20 cellular contexts compared by ENCODE assay signal in the genomic region with DNA sequence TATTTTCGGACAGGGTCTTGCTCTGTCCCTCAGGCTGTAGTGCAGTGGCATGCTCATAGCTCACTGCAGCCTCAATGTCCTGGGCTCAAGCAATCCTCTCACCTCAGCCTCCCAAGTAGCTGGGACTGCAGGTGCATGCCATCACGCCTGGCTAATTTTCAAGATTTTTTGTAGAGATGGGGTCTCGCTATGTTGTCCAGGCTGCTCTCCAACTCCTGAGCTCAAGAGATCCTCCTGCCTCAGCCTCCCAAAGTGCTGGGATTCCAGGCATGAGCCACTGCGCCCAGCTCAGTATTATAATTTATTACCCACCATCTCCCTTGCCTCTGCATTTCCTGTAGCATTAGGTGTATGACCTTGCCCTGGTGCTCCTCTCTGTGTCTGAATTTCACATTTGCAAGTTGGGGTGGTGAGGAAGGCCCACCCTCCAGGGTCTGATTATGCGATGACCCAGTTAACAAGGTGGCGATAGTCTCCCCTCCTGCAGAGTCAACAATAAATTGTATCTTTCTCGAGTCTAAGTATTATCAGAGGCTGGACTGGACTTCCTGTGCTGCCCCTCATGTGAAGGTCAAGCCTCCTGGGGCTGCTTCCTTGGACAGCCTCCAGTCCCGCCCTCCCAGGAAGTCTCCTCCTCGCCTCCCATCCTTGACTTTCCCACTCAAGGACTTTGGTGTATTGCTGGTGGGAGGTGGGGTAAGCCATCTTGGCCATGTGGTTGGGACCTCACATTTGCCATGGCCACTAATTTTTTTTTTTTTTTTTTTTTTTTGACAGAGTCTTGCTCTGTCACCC. TPM values are rescaled to one million over a fixed set of nuclear protein-coding genes. Genes with fewer than 3 reads are reported as not detected.
DNase-seq lines count a peak whose midpoint lies in the region; ATAC-seq, FAIRE-seq and TF ChIP-seq lines count a peak whose summit lies in the region.
"Had no signal": no experiment of that assay in that cellular context is flagged by ENCODE, and none has a peak within 500 bp of the region (broad histone marks: within the 10 kb centered on the region; RNA-seq: fewer than 3 reads in every experiment).

No MANE protein-coding gene starts in this region.

- peaks cover 19% of the 10 kb centered on the region for H3K36me3 ChIP-seq in BLaER1
- no peaks in the 10 kb centered on the region for H3K36me3 ChIP-seq in kidney (ENCODE audit: control insufficient read depth in 1 of 2, insufficient read depth in 2 of 2, low read length in 2 of 2)
- no peaks in the 10 kb centered on the region for H3K36me3 ChIP-seq in Karpas-422 (ENCODE audit: insufficient read depth, low read length)
- H3K36me3 ChIP-seq: neural progenitor cell had no signal

- H3K9me2 ChIP-seq in Karpas-422 (replicated peaks; ENCODE audit: insufficient read depth, low read length): no peaks in the 10 kb centered on the region
- H3K9me2 ChIP-seq: SK-N-SH had no signal

- TF ChIP-seq CTCF in WTC11 (IDR thresholded peaks at IDR 0.05) (no peak), kidney (IDR thresholded peaks at IDR 0.05; ENCODE audit: borderline replicate concordance, extremely low read depth, insufficient read depth) (no peak)

- CTCF ChIA-PET in WTC11 (lab: Charles Lee): interaction anchor here (0.7 to 1.8 kb wide), 5 partner anchors 13 to 360 kb away, joined by 3 to 7 read pairs (median 5); a partner anchor contains a TSS

- H3K36me3 Mint-ChIP-seq in WTC11 (no peaks in the 10 kb centered on the region), memory B cell (no peaks in the 10 kb centered on the region)
- H3K36me3 Mint-ChIP-seq: neural progenitor cell had no signal

- H3K27me3 ChIP-seq in BLaER1 (no peaks in the 10 kb centered on the region), Karpas-422 (ENCODE audit: low read length) (no peaks in the 10 kb centered on the region)

- H3K79me2 ChIP-seq in Karpas-422 (ENCODE audit: low read length): no peaks in the 10 kb centered on the region

- no peak for FAIRE-seq in kidney (lab: Jason Lieb, UNC)

- H3K4me1 Mint-ChIP-seq in WTC11 (peaks cover 6% of the 10 kb centered on the region), memory B cell (peaks cover 15% of the 10 kb centered on the region)

- no peak for ATAC-seq in WTC11
- no peak for ATAC-seq in memory B cell (ENCODE audit: low read depth)
- ATAC-seq in HG03097 (IDR thresholded peaks at IDR 0.05; ENCODE audit: low FRiP score, unreplicated experiment): no peak
- ATAC-seq in GM21786 (IDR thresholded peaks at IDR 0.05; ENCODE audit: unreplicated experiment): no peak

- H3K4me1 ChIP-seq in BLaER1 (peaks cover 56% of the 10 kb centered on the region), kidney (ENCODE audit: control insufficient read depth in 1 of 2, insufficient read depth in 1 of 2, low read depth in 1 of 2, low read length in 2 of 2) (no peaks in the 10 kb centered on the region), Karpas-422 (ENCODE audit: low read length) (peaks cover 11% of the 10 kb centered on the region)

- H4K20me1 ChIP-seq in BLaER1 (peaks cover 14% of the 10 kb centered on the region), Karpas-422 (ENCODE audit: insufficient read depth, low read depth, low read length) (no peaks in the 10 kb centered on the region)

- H3K9me3 Mint-ChIP-seq in WTC11 (no peaks in the 10 kb centered on the region), memory B cell (no peaks in the 10 kb centered on the region)

- no peak overlapping the region for H2AFZ ChIP-seq in Karpas-422 (ENCODE audit: low read length)
- H2AFZ ChIP-seq: PC-9 had no signal

- peak overlapping the region; percentile 86 for H3K4me2 ChIP-seq in BLaER1
- no peak overlapping the region for H3K4me2 ChIP-seq in Karpas-422 (ENCODE audit: low read depth, low read length, poor library complexity, severe bottlenecking)
- H3K4me2 ChIP-seq: PC-9, SK-N-SH had no signal

- intact Hi-C loops in kidney (cut with DNase I): no loop called here

- H3K27me3 Mint-ChIP-seq in WTC11 (ENCODE audit: low read depth) (peaks cover 31% of the 10 kb centered on the region), memory B cell (no peaks in the 10 kb centered on the region)

- H3K27ac ChIP-seq in BLaER1: peak overlapping the region; percentile 82; the same call in 1 of the 2 replicates
- H3K27ac ChIP-seq in kidney (ENCODE audit: low read depth in 2 of 2, low read length in 2 of 2): no peak overlapping the region
- H3K27ac ChIP-seq in Karpas-422 (ENCODE audit: low read length): no peak overlapping the region
- H3K27ac ChIP-seq: neural progenitor cell, PC-9 had no signal

- H3K4me3 ChIP-seq in BLaER1: no peak overlapping the region
- H3K4me3 ChIP-seq in kidney (ENCODE audit: low read length in 2 of 2): no peak overlapping the region
- no peak overlapping the region for H3K4me3 ChIP-seq in Karpas-422 (ENCODE audit: low read length)
- H3K4me3 ChIP-seq: lung, PC-9 had no signal

- H3K4me3 Mint-ChIP-seq in WTC11 (peak overlapping the region; percentile 32), memory B cell (peak overlapping the region; percentile 97)

- H3K9me3 ChIP-seq in BLaER1 (no peaks in the 10 kb centered on the region), kidney (ENCODE audit: control insufficient read depth in 1 of 2, low read length in 2 of 2) (no peaks in the 10 kb centered on the region), Karpas-422 (ENCODE audit: low read length) (no peaks in the 10 kb centered on the region)
- H3K9me3 ChIP-seq: SK-N-SH had no signal

- DNase-seq in COLO829 (ENCODE audit: low spot score) (peak; percentile 58), WTC11 (ENCODE audit: low spot score) (no peak), memory B cell (ENCODE audit: low spot score in 2 of 2) (no peak), kidney (no peak), Karpas-422 (no peak)
- DNase-seq: AML-193, cerebellar nuclear complex, DMS79 treated with DMSO at 0.1 percent for 48 hours, NCI-H187 treated with DMSO at 0.1 percent for 48 hours, NCI-H526, PC-9, retina, SK-N-SH had no signal

- POLR2A ChIA-PET in WTC11 (lab: Charles Lee): interaction anchor here (0.7 kb wide), 1 partner anchor 1126 kb away, joined by 8 read pairs; a partner anchor contains a TSS

- no peak overlapping the region for H3K27ac Mint-ChIP-seq in WTC11
- no peak overlapping the region for H3K27ac Mint-ChIP-seq in memory B cell
- H3K27ac Mint-ChIP-seq: neural progenitor cell had no signal

- H3K9ac ChIP-seq in BLaER1 (no peak overlapping the region), kidney (ENCODE audit: low read length in 2 of 2) (no peak overlapping the region), Karpas-422 (ENCODE audit: low read length) (no peak overlapping the region)
- H3K9ac ChIP-seq: neural progenitor cell, SK-N-SH had no signal

TF ChIP-seq in WTC11, 78 proteins besides CTCF, POLR2A, EP300 and RAD21:
- TF ChIP-seq, protein P1, sequence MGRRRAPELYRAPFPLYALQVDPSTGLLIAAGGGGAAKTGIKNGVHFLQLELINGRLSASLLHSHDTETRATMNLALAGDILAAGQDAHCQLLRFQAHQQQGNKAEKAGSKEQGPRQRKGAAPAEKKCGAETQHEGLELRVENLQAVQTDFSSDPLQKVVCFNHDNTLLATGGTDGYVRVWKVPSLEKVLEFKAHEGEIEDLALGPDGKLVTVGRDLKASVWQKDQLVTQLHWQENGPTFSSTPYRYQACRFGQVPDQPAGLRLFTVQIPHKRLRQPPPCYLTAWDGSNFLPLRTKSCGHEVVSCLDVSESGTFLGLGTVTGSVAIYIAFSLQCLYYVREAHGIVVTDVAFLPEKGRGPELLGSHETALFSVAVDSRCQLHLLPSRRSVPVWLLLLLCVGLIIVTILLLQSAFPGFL (CRISPR knock-in tag; IDR thresholded peaks at IDR 0.05; ENCODE audit: borderline replicate concordance): no peak
- TF ChIP-seq ZNF317 (CRISPR knock-in tag; IDR thresholded peaks at IDR 0.05; ENCODE audit: borderline replicate concordance, low read depth) (no peak), NR2C2 (CRISPR knock-in tag; IDR thresholded peaks at IDR 0.05) (no peak), CREM (CRISPR knock-in tag; IDR thresholded peaks at IDR 0.05) (no peak), ZBTB21 (CRISPR knock-in tag; IDR thresholded peaks at IDR 0.05; ENCODE audit: borderline replicate concordance) (no peak)
- TF ChIP-seq, protein P2, sequence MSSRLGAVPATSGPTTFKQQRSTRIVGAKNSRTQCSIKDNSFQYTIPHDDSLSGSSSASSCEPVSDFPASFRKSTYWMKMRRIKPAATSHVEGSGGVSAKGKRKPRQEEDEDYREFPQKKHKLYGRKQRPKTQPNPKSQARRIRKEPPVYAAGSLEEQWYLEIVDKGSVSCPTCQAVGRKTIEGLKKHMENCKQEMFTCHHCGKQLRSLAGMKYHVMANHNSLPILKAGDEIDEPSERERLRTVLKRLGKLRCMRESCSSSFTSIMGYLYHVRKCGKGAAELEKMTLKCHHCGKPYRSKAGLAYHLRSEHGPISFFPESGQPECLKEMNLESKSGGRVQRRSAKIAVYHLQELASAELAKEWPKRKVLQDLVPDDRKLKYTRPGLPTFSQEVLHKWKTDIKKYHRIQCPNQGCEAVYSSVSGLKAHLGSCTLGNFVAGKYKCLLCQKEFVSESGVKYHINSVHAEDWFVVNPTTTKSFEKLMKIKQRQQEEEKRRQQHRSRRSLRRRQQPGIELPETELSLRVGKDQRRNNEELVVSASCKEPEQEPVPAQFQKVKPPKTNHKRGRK (CRISPR knock-in tag; IDR thresholded peaks at IDR 0.05; ENCODE audit: borderline replicate concordance): no peak

RNA-seq across cellular contexts. Expression of a gene that starts 1.5 kb away (rescaled TPM):
- 18.5 to 33.1 TPM (median 30.2 TPM) in 3 replicates for total RNA-seq in WTC11 (2021)
- 4.4 TPM for total RNA-seq in kidney
- 11.3 TPM for polyA plus RNA-seq in kidney (ENCODE audit: insufficient read depth, low read depth, low replicate concordance)
- total RNA-seq in Karpas-422 (2014; rRNA removed; shearing (Covaris generic); ENCODE audit: low replicate concordance): 0.45 and 0.83 TPM in 2 replicates
- total RNA-seq: PC-9 had no signal

RNA-seq across cellular contexts. Expression of a gene that starts 22.0 kb away (rescaled TPM):
- total RNA-seq in WTC11 (2021) (4.3 to 6.3 TPM (median 6.1 TPM) in 3 replicates), kidney (8.2 TPM)
- 2.6 TPM for polyA plus RNA-seq in kidney (ENCODE audit: insufficient read depth, low read depth, low replicate concordance)
- total RNA-seq in Karpas-422 (2014; rRNA removed; shearing (Covaris generic); ENCODE audit: low replicate concordance): 19.2 and 32.0 TPM in 2 replicates
- total RNA-seq: M059J, PC-9 had no signal

RNA-seq across cellular contexts. Expression of a gene that starts 27.2 kb away (rescaled TPM):
- total RNA-seq in WTC11 (2021): 2.6 to 2.9 TPM (median 2.7 TPM) in 3 replicates
- 1.1 TPM for total RNA-seq in kidney
- 0.62 TPM for polyA plus RNA-seq in kidney (ENCODE audit: insufficient read depth, low read depth, low replicate concordance)
- 10.3 and 14.5 TPM in 2 replicates for total RNA-seq in Karpas-422 (2014; rRNA removed; shearing (Covaris generic); ENCODE audit: low replicate concordance)

RNA-seq across cellular contexts. Expression of a gene that starts 39.5 kb away (rescaled TPM):
- total RNA-seq in WTC11 (2021) (29.9 to 36.5 TPM (median 32.2 TPM) in 3 replicates), kidney (58.2 TPM)
- 51.9 TPM for polyA plus RNA-seq in kidney (ENCODE audit: insufficient read depth, low read depth, low replicate concordance)
- 0.34 TPM in 1 of 2 replicates, not detected in the other for total RNA-seq in Karpas-422 (2014; rRNA removed; shearing (Covaris generic); ENCODE audit: low replicate concordance)
- total RNA-seq: HT1080 had no signal
- polyA plus RNA-seq: SK-N-SH had no signal

RNA-seq across cellular contexts. Expression of a gene that starts 44.0 kb away (rescaled TPM):
- total RNA-seq in WTC11 (2021): 63.6 to 69.1 TPM (median 63.7 TPM) in 3 replicates
- total RNA-seq in kidney: 76.6 TPM
- polyA plus RNA-seq in kidney (ENCODE audit: insufficient read depth, low read depth, low replicate concordance): 69.2 TPM
- total RNA-seq in Karpas-422 (2014; rRNA removed; shearing (Covaris generic); ENCODE audit: low replicate concordance): 32.1 and 44.7 TPM in 2 replicates
